21 cellular contexts compared by ENCODE assay signal in the genomic region with DNA sequence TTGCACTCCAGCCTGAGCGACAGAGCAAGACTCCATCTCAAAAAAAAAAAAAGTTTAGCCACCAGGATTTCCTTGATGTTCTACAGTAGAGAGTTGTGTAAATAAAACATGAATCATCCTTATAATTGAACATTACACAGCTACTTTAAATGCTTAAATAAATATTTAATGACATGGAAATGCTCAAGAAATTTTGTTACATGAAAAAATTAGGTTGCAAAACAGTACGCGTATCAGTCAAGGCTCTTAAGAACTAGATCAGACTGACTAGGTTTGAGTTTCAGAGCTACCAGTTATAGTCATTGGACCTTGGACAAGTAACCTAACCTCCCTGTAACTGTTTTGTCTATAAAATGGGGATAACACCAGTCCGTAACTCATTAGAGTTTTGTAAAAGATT. TPM values are rescaled to one million over a fixed set of nuclear protein-coding genes. Genes with fewer than 3 reads are reported as not detected.
DNase-seq lines count a peak whose midpoint lies in the region; ATAC-seq and TF ChIP-seq lines count a peak whose summit lies in the region.
"Had no signal": no experiment of that assay in that cellular context is flagged by ENCODE, and none has a peak within 500 bp of the region (broad histone marks: within the 10 kb centered on the region; RNA-seq: fewer than 3 reads in every experiment).

No MANE protein-coding gene starts in this region.

- H3K9me3 ChIP-seq in PC-9 (ENCODE audit: insufficient read depth, low read depth), result no peaks in the 10 kb centered on the region; the same call in 1 of the 2 replicates
- H3K9me3 ChIP-seq: thoracic aorta had no signal

- H3K36me3 Mint-ChIP-seq in osteocyte (ENCODE audit: unreplicated experiment), result no peaks in the 10 kb centered on the region
- H3K36me3 Mint-ChIP-seq: CD4-positive, alpha-beta memory T cell; stimulated activated naive B cell treated with anti-CD40 and anti-IgM and Interleukin-4, amounts not matched to agents 10 μg/mL and 1 μg/mL and 100 μg/mL, for 72 hours had no signal

- no peak overlapping the region for H3K4me3 Mint-ChIP-seq in osteocyte (ENCODE audit: unreplicated experiment)
- H3K4me3 Mint-ChIP-seq: activated CD8-positive, alpha-beta T cell treated with anti-CD3 and anti-CD28 coated beads, Interleukin-2, amount 10 ng/mL, durations not matched to agents 7 days and 5 days; CD4-positive, alpha-beta memory T cell; stimulated activated naive B cell treated with anti-CD40 and anti-IgM and Interleukin-4, amounts not matched to agents 10 μg/mL and 1 μg/mL and 100 μg/mL, for 72 hours had no signal

- no peaks in the 10 kb centered on the region for H3K79me2 ChIP-seq in PC-9 (ENCODE audit: low read depth)

- H3F3A ChIP-seq in PC-9 (ENCODE audit: insufficient read depth, low read depth), result peaks cover 20% of the 10 kb centered on the region

- H3K9me3 Mint-ChIP-seq in osteocyte (ENCODE audit: unreplicated experiment), result no peaks in the 10 kb centered on the region
- H3K9me3 Mint-ChIP-seq: CD4-positive, alpha-beta memory T cell; stimulated activated naive B cell treated with anti-CD40 and anti-IgM and Interleukin-4, amounts not matched to agents 10 μg/mL and 1 μg/mL and 100 μg/mL, for 72 hours had no signal

- no TSS peak for BruUV-seq in PC-9 (replicated peaks; lab: Mats Ljungman, UMichigan)

- ATAC-seq in esophagus mucosa, result peak; percentile 56
- no peak for ATAC-seq in GM21825 (IDR thresholded peaks at IDR 0.05; ENCODE audit: unreplicated experiment)
- ATAC-seq in GM18909 (IDR thresholded peaks at IDR 0.05; ENCODE audit: poor library complexity, unreplicated experiment), result no peak
- no peak for ATAC-seq in HG03342 (IDR thresholded peaks at IDR 0.05; ENCODE audit: unreplicated experiment)
- ATAC-seq: activated CD8-positive, alpha-beta T cell treated with anti-CD3 and anti-CD28 coated beads, Interleukin-2, amount 10 ng/mL, durations not matched to agents 7 days and 5 days; HCT116; stimulated activated naive B cell treated with anti-CD40 and anti-IgM and Interleukin-4, amounts not matched to agents 10 μg/mL and 1 μg/mL and 100 μg/mL, for 72 hours had no signal

- peaks cover 38% of the 10 kb centered on the region for H3K4me1 Mint-ChIP-seq in osteocyte (ENCODE audit: unreplicated experiment)
- H3K4me1 Mint-ChIP-seq: CD4-positive, alpha-beta memory T cell had no signal

- H4K20me1 ChIP-seq in PC-9 (ENCODE audit: insufficient read depth), result no peaks in the 10 kb centered on the region

- no peaks in the 10 kb centered on the region for H3K36me3 ChIP-seq in PC-9 (ENCODE audit: low read depth)
- H3K36me3 ChIP-seq: thoracic aorta had no signal

- H3K27me3 ChIP-seq in PC-9 (ENCODE audit: insufficient read depth, low read depth), result no peaks in the 10 kb centered on the region

- no peaks in the 10 kb centered on the region for H3K9me2 ChIP-seq in PC-9 (ENCODE audit: insufficient read depth)

- peak overlapping the region; percentile 6 for H3K27ac Mint-ChIP-seq in osteocyte (ENCODE audit: unreplicated experiment)
- H3K27ac Mint-ChIP-seq: activated CD8-positive, alpha-beta T cell treated with anti-CD3 and anti-CD28 coated beads, Interleukin-2, amount 10 ng/mL, durations not matched to agents 7 days and 5 days; CD4-positive, alpha-beta memory T cell; stimulated activated naive B cell treated with anti-CD40 and anti-IgM and Interleukin-4, amounts not matched to agents 10 μg/mL and 1 μg/mL and 100 μg/mL, for 72 hours had no signal

- no peak overlapping the region for H3K4me3 ChIP-seq in PC-9
- H3K4me3 ChIP-seq: lung, thoracic aorta had no signal

- H3K4me1 ChIP-seq in PC-9 (replicated peaks; ENCODE audit: insufficient read depth), result peaks cover 19% of the 10 kb centered on the region

- intact Hi-C loops in PC-9 (cut with micrococcal nuclease; ENCODE audit: unreplicated experiment), result no loop called here

- H2AFZ ChIP-seq in PC-9, result no peak overlapping the region

- H3K27ac ChIP-seq in PC-9, result peak overlapping the region; percentile 26; the same call in 1 of the 2 replicates
- H3K27ac ChIP-seq: thoracic aorta had no signal

- TF ChIP-seq CTCF in PC-9 (conservative IDR thresholded peaks at IDR 0.05) (no peak), osteocyte (IDR thresholded peaks at IDR 0.05) (no peak)

- CTCF ChIA-PET in PC-9 (lab: Charles Lee), result no interaction called here

- no peak overlapping the region for H3K4me2 ChIP-seq in PC-9

- no peaks in the 10 kb centered on the region for H3K27me3 Mint-ChIP-seq in osteocyte (ENCODE audit: unreplicated experiment)
- H3K27me3 Mint-ChIP-seq: stimulated activated naive B cell treated with anti-CD40 and anti-IgM and Interleukin-4, amounts not matched to agents 10 μg/mL and 1 μg/mL and 100 μg/mL, for 72 hours had no signal

- DNase-seq in EH (ENCODE audit: low read depth), result peak; percentile 32
- peak in 1 of 2 experiments; percentile 72 for DNase-seq in PC-9
- DNase-seq in osteocyte (ENCODE audit: extremely low spot score, unreplicated experiment), result no peak
- no peak for DNase-seq in NCI-H345 (lab: John Stamatoyannopoulos, UW)
- DNase-seq: activated CD4-positive, CD25-positive, alpha-beta regulatory T cell treated with anti-CD3 and anti-CD28 coated beads, Interleukin-2, amount 50 U/mL, for 72 hours; activated CD8-positive, alpha-beta T cell treated with anti-CD3 and anti-CD28 coated beads, Interleukin-2, amount 10 ng/mL, durations not matched to agents 7 days and 5 days; CD4-positive, alpha-beta memory T cell; DMS153; GF-D8; NCI-H1417 treated with DMSO at 0.1 percent for 48 hours; NCI-H510A; small intestine; stimulated activated CD4-positive, alpha-beta T cell treated with anti-CD3 and anti-CD28 coated beads, Interleukin-2, amount 100 ng/mL, for 48 hours; stimulated activated naive B cell treated with anti-CD40 and anti-IgM and Interleukin-4, amounts not matched to agents 10 μg/mL and 1 μg/mL and 100 μg/mL, for 72 hours had no signal

- POLR2A ChIA-PET in PC-9 (lab: Charles Lee; ENCODE audit: unreplicated experiment), result no interaction called here

RNA-seq across cellular contexts. Expression of a gene that starts 38.7 kb away (rescaled TPM):
- total RNA-seq in PC-9 (2021) (15.6 and 17.2 TPM in 2 replicates), esophagus mucosa (9.8 TPM), osteocyte (0.83 and 0.84 TPM in 2 replicates)
